Comparison of ENCODE assay signal across 1 cellular context in the genomic region with DNA sequence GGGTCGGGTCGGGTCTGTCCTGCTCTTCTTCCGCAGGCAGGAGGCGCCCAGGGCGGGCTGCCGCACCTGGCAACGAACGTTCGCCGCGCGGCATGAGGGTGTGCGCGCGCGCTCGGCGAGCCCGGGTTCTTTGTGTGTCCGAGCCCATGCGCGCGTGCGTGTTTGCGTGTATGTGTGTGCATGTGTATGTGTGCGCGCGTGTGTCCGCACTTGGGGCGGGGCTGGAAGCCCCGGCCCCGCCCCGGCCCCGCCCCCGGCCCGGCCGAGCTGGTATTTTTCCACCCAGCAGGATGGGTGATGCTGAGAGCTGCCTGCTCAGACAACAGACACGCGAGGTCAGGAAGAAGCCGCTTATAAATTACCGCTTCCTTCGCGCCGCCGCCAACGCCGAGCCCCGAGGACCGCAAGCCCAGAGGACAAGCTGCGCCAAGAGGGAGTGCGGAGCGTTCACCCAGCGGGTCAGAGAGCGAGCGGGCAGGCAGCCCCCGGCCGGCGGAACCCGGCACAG.
TF ChIP-seq lines count a peak whose summit lies in the region.

TSS of gene SLC6A6 (plus strand) at position 303 of the 508 bp plus-strand sequence. CDS start 41,029 bp downstream, outside the sequence.

TF ChIP-seq in HepG2, 621 proteins besides CTCF, POLR2A, EP300 and RAD21 (continued from another document and continues in another):
- TF ChIP-seq, protein P1, sequence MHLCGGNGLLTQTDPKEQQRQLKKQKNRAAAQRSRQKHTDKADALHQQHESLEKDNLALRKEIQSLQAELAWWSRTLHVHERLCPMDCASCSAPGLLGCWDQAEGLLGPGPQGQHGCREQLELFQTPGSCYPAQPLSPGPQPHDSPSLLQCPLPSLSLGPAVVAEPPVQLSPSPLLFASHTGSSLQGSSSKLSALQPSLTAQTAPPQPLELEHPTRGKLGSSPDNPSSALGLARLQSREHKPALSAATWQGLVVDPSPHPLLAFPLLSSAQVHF (CRISPR knock-in tag; IDR thresholded peaks at IDR 0.05): no peak
- TF ChIP-seq JUNB (CRISPR knock-in tag; IDR thresholded peaks at IDR 0.05; ENCODE audit: borderline replicate concordance) (no peak), TCF12 (IDR thresholded peaks at IDR 0.05) (no peak), TCF12 (CRISPR knock-in tag; IDR thresholded peaks at IDR 0.05) (no peak), NFIB (CRISPR knock-in tag; IDR thresholded peaks at IDR 0.05; ENCODE audit: borderline replicate concordance) (no peak), ZFAT (CRISPR knock-in tag; conservative IDR thresholded peaks at IDR 0.05) (peak; percentile 60; the same call in 1 of the 2 replicates), KLF6 (CRISPR knock-in tag; IDR thresholded peaks at IDR 0.05) (no peak), DR1 (CRISPR knock-in tag; IDR thresholded peaks at IDR 0.05) (no peak), ZNF337 (CRISPR knock-in tag; IDR thresholded peaks at IDR 0.05; ENCODE audit: borderline replicate concordance, low read depth) (no peak), JUN (CRISPR knock-in tag; IDR thresholded peaks at IDR 0.05) (no peak), ZMAT3 (CRISPR knock-in tag; conservative IDR thresholded peaks at IDR 0.05) (no peak), HMGA1 (CRISPR knock-in tag; conservative IDR thresholded peaks at IDR 0.05) (no peak), ARNTL (CRISPR knock-in tag; IDR thresholded peaks at IDR 0.05) (no peak), CC2D1A (CRISPR knock-in tag; IDR thresholded peaks at IDR 0.05) (no peak), ZNF841 (CRISPR knock-in tag; IDR thresholded peaks at IDR 0.05; ENCODE audit: borderline replicate concordance) (no peak), DZIP1 (CRISPR knock-in tag; IDR thresholded peaks at IDR 0.05) (0 out of 2 replicates have a peak, but pooled peaks have one; percentile 8), ASH2L (IDR thresholded peaks at IDR 0.05; ENCODE audit: insufficient read length, low read depth, low read length) (peak; percentile 60), ZNF549 (CRISPR knock-in tag; IDR thresholded peaks at IDR 0.05) (no peak), FOXP4 (CRISPR knock-in tag; IDR thresholded peaks at IDR 0.05) (peak; percentile 52; the same call in 1 of the 2 replicates), ZNF207 (IDR thresholded peaks at IDR 0.05; ENCODE audit: borderline replicate concordance) (no peak), EZH2 (conservative IDR thresholded peaks at IDR 0.05; ENCODE audit: low read depth, low read length) (no peak), ZBTB25 (CRISPR knock-in tag; IDR thresholded peaks at IDR 0.05) (0 out of 2 replicates have a peak, but pooled peaks have one; percentile 46), NFATC3 (CRISPR knock-in tag; IDR thresholded peaks at IDR 0.05) (no peak), IRF9 (CRISPR knock-in tag; IDR thresholded peaks at IDR 0.05; ENCODE audit: borderline replicate concordance) (no peak), CBX5 (CRISPR knock-in tag; IDR thresholded peaks at IDR 0.05; ENCODE audit: borderline replicate concordance) (peak; percentile 17; the same call in 1 of the 2 replicates), ZNF639 (CRISPR knock-in tag; conservative IDR thresholded peaks at IDR 0.05) (no peak), KLF11 (CRISPR knock-in tag; IDR thresholded peaks at IDR 0.05) (peak; percentile 69; the same call in 1 of the 2 replicates), ZNF598 (CRISPR knock-in tag; IDR thresholded peaks at IDR 0.05; ENCODE audit: borderline replicate concordance) (no peak), ZBTB1 (CRISPR knock-in tag; IDR thresholded peaks at IDR 0.05; ENCODE audit: borderline replicate concordance) (no peak), ZFP1 (CRISPR knock-in tag; IDR thresholded peaks at IDR 0.05) (peak; percentile 74; the same call in 1 of the 2 replicates), PAF1 (CRISPR knock-in tag; IDR thresholded peaks at IDR 0.05) (no peak), CHD4 (IDR thresholded peaks at IDR 0.05; ENCODE audit: borderline replicate concordance, low read length) (no peak), RFXANK (CRISPR knock-in tag; IDR thresholded peaks at IDR 0.05) (no peak), PTBP1 (IDR thresholded peaks at IDR 0.05; ENCODE audit: low read depth, low read length, poor library complexity, severe bottlenecking) (no peak), CHD2 (IDR thresholded peaks at IDR 0.05; ENCODE audit: low read depth, low read length) (no peak), ATF3 (CRISPR knock-in tag; IDR thresholded peaks at IDR 0.05) (no peak; the same call in none of the 2 replicates), ZNF280D (CRISPR knock-in tag; IDR thresholded peaks at IDR 0.05) (no peak), ZNF350 (CRISPR knock-in tag; IDR thresholded peaks at IDR 0.05; ENCODE audit: borderline replicate concordance, low read depth) (no peak), ZNF768 (CRISPR knock-in tag; IDR thresholded peaks at IDR 0.05) (no peak), ZNF567 (CRISPR knock-in tag; IDR thresholded peaks at IDR 0.05; ENCODE audit: borderline replicate concordance) (no peak), GABPA (IDR thresholded peaks at IDR 0.05; ENCODE audit: low read depth, low read length) (no peak), GABPA (CRISPR knock-in tag; IDR thresholded peaks at IDR 0.05; ENCODE audit: low read depth) (no peak), JARID2 (CRISPR knock-in tag; IDR thresholded peaks at IDR 0.05; ENCODE audit: insufficient replicate concordance) (peak; percentile 34), ZC3H4 (CRISPR knock-in tag; IDR thresholded peaks at IDR 0.05; ENCODE audit: borderline replicate concordance) (no peak), ZNF546 (CRISPR knock-in tag; conservative IDR thresholded peaks at IDR 0.05) (peak; percentile 20; the same call in 1 of the 2 replicates)
- TF ChIP-seq, protein P2, sequence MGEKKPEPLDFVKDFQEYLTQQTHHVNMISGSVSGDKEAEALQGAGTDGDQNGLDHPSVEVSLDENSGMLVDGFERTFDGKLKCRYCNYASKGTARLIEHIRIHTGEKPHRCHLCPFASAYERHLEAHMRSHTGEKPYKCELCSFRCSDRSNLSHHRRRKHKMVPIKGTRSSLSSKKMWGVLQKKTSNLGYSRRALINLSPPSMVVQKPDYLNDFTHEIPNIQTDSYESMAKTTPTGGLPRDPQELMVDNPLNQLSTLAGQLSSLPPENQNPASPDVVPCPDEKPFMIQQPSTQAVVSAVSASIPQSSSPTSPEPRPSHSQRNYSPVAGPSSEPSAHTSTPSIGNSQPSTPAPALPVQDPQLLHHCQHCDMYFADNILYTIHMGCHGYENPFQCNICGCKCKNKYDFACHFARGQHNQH (CRISPR knock-in tag; IDR thresholded peaks at IDR 0.05): 0 out of 2 replicates have a peak, but pooled peaks have one; percentile 56
- TF ChIP-seq, protein P3, sequence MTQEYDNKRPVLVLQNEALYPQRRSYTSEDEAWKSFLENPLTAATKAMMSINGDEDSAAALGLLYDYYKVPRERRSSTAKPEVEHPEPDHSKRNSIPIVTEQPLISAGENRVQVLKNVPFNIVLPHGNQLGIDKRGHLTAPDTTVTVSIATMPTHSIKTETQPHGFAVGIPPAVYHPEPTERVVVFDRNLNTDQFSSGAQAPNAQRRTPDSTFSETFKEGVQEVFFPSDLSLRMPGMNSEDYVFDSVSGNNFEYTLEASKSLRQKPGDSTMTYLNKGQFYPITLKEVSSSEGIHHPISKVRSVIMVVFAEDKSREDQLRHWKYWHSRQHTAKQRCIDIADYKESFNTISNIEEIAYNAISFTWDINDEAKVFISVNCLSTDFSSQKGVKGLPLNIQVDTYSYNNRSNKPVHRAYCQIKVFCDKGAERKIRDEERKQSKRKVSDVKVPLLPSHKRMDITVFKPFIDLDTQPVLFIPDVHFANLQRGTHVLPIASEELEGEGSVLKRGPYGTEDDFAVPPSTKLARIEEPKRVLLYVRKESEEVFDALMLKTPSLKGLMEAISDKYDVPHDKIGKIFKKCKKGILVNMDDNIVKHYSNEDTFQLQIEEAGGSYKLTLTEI (CRISPR knock-in tag; conservative IDR thresholded peaks at IDR 0.05): no peak
- TF ChIP-seq, protein P4, sequence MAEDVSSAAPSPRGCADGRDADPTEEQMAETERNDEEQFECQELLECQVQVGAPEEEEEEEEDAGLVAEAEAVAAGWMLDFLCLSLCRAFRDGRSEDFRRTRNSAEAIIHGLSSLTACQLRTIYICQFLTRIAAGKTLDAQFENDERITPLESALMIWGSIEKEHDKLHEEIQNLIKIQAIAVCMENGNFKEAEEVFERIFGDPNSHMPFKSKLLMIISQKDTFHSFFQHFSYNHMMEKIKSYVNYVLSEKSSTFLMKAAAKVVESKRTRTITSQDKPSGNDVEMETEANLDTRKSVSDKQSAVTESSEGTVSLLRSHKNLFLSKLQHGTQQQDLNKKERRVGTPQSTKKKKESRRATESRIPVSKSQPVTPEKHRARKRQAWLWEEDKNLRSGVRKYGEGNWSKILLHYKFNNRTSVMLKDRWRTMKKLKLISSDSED (CRISPR knock-in tag; IDR thresholded peaks at IDR 0.05): no peak
